In the genomic region with DNA sequence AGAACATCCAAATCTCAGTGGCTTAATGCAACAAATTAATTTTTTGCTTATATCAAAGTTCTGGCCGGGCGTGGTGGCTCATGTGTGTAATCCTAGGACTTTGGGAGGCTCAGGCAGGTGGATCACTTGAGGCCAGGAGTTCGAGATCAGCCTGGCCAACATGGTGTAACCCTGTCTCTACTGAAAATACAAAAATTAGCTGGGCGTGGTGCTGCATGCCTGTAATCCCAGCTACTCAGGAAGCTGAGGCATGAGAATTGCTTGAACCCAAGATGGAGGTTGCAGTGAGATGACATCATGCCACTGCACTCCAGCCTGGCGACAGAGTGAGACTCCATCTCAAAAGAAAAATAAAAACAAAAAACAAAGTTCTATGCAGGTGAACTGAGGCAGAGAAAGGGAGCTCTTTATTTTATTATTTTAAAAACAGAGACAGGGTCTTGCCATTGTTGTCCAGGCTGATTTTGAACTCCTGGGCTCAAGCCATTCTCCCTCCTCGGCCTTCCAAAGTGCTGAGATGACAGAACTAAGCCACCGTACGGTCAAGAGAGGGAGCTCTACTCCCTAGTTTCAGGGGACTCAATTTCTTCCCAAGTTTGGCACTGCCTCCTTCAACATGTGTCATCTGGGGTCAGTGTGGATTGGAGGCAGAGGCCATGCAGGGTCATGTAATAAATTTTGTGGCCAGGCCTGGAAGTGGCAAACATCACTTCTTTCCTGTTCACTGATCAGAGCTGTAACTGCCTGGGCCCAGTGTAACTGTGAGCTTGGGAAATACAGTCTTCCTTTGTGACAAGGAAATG, we compare ENCODE assay signal across 1 cellular context.
TF ChIP-seq lines count a peak whose summit lies in the region.

No MANE protein-coding gene starts in this region.

TF ChIP-seq in GM23338, 12 proteins besides CTCF, POLR2A, EP300 and RAD21 (continued from another document):
- TF ChIP-seq POLR2AphosphoS5 (IDR thresholded peaks at IDR 0.05; ENCODE audit: low read depth), result no peak
- TF ChIP-seq EZH2 (IDR thresholded peaks at IDR 0.05; ENCODE audit: low read depth, unreplicated experiment), result no peak
- TF ChIP-seq REST (IDR thresholded peaks at IDR 0.05; ENCODE audit: unreplicated experiment), result no peak
- no peak for TF ChIP-seq ZNF114 (CRISPR knock-in tag; IDR thresholded peaks at IDR 0.05)
